Comparison of ENCODE assay signal across 28 cellular contexts in genomic region chr10:93494494-93494893, GRCh38.
"Had no signal": no experiment of that assay in that cellular context is flagged by ENCODE, and none has a peak within 500 bp of the region (broad histone marks: within the 10 kb centered on the region; RNA-seq: fewer than 3 reads in every experiment).

No MANE protein-coding gene starts in this region.

- H3K9me3 Mint-ChIP-seq: memory B cell; mesothelial cell of epicardium; naive B cell; natural killer cell treated with Interleukin-12 subunit alpha and Interleukin-12 subunit beta and Interleukin-15 and Interleukin-18, amount 100 ng/mL, for 72 hours; stimulated activated effector memory CD8-positive, alpha-beta T cell treated with anti-CD3 and anti-CD28 coated beads, Interleukin-12 subunit alpha, Interleukin-12 subunit beta, amount 100 ng/mL, for 72 hours had no signal

- H3K27ac Mint-ChIP-seq: memory B cell; mesothelial cell of epicardium; naive B cell; stimulated activated effector memory CD8-positive, alpha-beta T cell treated with anti-CD3 and anti-CD28 coated beads, Interleukin-12 subunit alpha, Interleukin-12 subunit beta, amount 100 ng/mL, for 72 hours had no signal

- H3K36me3 ChIP-seq: gastrocnemius medialis, ovary, sigmoid colon, stomach, thyroid gland, upper lobe of left lung had no signal

- DNase-seq: cortex of kidney; dorsolateral prefrontal cortex; effector CD4-positive, alpha-beta T cell; foreskin fibroblast; gastrocnemius medialis; head of caudate nucleus; mucosa of descending colon; naive B cell; occipital lobe; ovary; posterior cingulate gyrus; psoas muscle; right cardiac atrium; sigmoid colon; stimulated activated CD4-positive, alpha-beta T cell treated with anti-CD3 and anti-CD28 coated beads, Interleukin-2, amount 100 ng/mL, for 24 hours; stimulated activated CD4-positive, alpha-beta T cell treated with anti-CD3 and anti-CD28 coated beads, Interleukin-4, amount 100 ng/mL, for 24 hours; stimulated activated naive CD4-positive, alpha-beta T cell treated with Interleukin-2 at 50 U/mL for 16 hours; stomach; thyroid gland; upper lobe of left lung had no signal

- H3K4me3 ChIP-seq: gastrocnemius medialis, lung, mucosa of descending colon, ovary, psoas muscle, sigmoid colon, stomach, thyroid gland, upper lobe of left lung had no signal

- ATAC-seq: esophagus mucosa; gastrocnemius medialis; left lobe of liver; mucosa of descending colon; natural killer cell treated with Interleukin-12 subunit alpha and Interleukin-12 subunit beta and Interleukin-15 and Interleukin-18, amount 100 ng/mL, for 72 hours; psoas muscle; right cardiac atrium; stimulated activated effector memory CD8-positive, alpha-beta T cell treated with anti-CD3 and anti-CD28 coated beads, Interleukin-12 subunit alpha, Interleukin-12 subunit beta, amount 100 ng/mL, for 72 hours had no signal

- H3K36me3 Mint-ChIP-seq: memory B cell; mesothelial cell of epicardium; naive B cell; natural killer cell treated with Interleukin-12 subunit alpha and Interleukin-12 subunit beta and Interleukin-15 and Interleukin-18, amount 100 ng/mL, for 72 hours had no signal

- H3K9me3 ChIP-seq: gastrocnemius medialis, mucosa of descending colon, ovary, psoas muscle, sigmoid colon, stomach, thyroid gland, upper lobe of left lung had no signal

- H3K4me3 Mint-ChIP-seq: memory B cell; natural killer cell treated with Interleukin-12 subunit alpha and Interleukin-12 subunit beta and Interleukin-15 and Interleukin-18, amount 100 ng/mL, for 72 hours had no signal

- H3K27me3 ChIP-seq: gastrocnemius medialis, ovary, sigmoid colon, stomach, thyroid gland, upper lobe of left lung had no signal

- H3K27ac ChIP-seq: dorsolateral prefrontal cortex, epithelial cell of prostate, gastrocnemius medialis, ovary, psoas muscle, sigmoid colon, stomach, thyroid gland, upper lobe of left lung had no signal
